In the genomic region with DNA sequence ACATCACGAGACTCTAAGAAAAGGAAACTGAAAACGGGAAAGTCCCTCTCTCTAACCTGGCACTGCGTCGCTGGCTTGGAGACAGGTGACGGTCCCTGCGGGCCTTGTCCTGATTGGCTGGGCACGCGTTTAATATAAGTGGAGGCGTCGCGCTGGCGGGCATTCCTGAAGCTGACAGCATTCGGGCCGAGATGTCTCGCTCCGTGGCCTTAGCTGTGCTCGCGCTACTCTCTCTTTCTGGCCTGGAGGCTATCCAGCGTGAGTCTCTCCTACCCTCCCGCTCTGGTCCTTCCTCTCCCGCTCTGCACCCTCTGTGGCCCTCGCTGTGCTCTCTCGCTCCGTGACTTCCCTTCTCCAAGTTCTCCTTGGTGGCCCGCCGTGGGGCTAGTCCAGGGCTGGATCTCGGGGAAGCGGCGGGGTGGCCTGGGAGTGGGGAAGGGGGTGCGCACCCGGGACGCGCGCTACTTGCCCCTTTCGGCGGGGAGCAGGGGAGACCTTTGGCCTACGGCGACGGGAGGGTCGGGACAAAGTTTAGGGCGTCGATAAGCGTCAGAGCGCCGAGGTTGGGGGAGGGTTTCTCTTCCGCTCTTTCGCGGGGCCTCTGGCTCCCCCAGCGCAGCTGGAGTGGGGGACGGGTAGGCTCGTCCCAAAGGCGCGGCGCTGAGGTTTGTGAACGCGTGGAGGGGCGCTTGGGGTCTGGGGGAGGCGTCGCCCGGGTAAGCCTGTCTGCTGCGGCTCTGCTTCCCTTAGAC, we compare ENCODE assay signal across 1 cellular context.
TF ChIP-seq lines count a peak whose summit lies in the region.

Gene B2M, plus strand, starts transcription at position 162 of the 752 bp plus-strand sequence. Its CDS starts 30 bp downstream, at position 192.

TF ChIP-seq in K562, 482 proteins besides CTCF, POLR2A, EP300 and RAD21 (continued from another document and continues in another):
- TF ChIP-seq CUX1 (CRISPR knock-in tag; IDR thresholded peaks at IDR 0.05) (no peak), SP2 (IDR thresholded peaks at IDR 0.05; ENCODE audit: extremely low read depth, low read depth, low read length, poor library complexity, severe bottlenecking) (no peak), RBBP5 (IDR thresholded peaks at IDR 0.05; ENCODE audit: borderline replicate concordance, insufficient read depth, low read length, poor library complexity, severe bottlenecking) (peak; percentile 60), RBM39 (optimal IDR thresholded peaks at IDR 0.05; ENCODE audit: low read depth, low read length) (no peak), SMAD1 (IDR thresholded peaks at IDR 0.05; ENCODE audit: low read depth, low read length, partially characterized antibody) (peak; percentile 90), CBX2 (IDR thresholded peaks at IDR 0.05; ENCODE audit: insufficient read depth, low read length, poor library complexity, severe bottlenecking) (no peak), POLR2AphosphoS2 (IDR thresholded peaks at IDR 0.05; ENCODE audit: low read length) (peak; percentile 93), BCL6 (CRISPR knock-in tag; IDR thresholded peaks at IDR 0.05) (no peak), STAG1 (CRISPR knock-in tag; IDR thresholded peaks at IDR 0.05; ENCODE audit: borderline replicate concordance) (no peak), FOXJ2 (tag; IDR thresholded peaks at IDR 0.05) (no peak), ZMIZ1 (IDR thresholded peaks at IDR 0.05; ENCODE audit: low read depth in 2 of 2, low read length in 2 of 2) (peak in 1 of 2 experiments; percentile 86; a peak in 2 of 4 replicates), HOXB6 (CRISPR knock-in tag; IDR thresholded peaks at IDR 0.05; ENCODE audit: borderline replicate concordance) (no peak), TAL1 (IDR thresholded peaks at IDR 0.05) (no peak), ZNF717 (CRISPR knock-in tag; IDR thresholded peaks at IDR 0.05) (no peak), ZNF764 (CRISPR knock-in tag; IDR thresholded peaks at IDR 0.05; ENCODE audit: low read depth) (no peak), CHD2 (IDR thresholded peaks at IDR 0.05; ENCODE audit: low read depth, low read length) (peak; percentile 90), IRF2 (CRISPR knock-in tag; IDR thresholded peaks at IDR 0.05) (peak; percentile 86; the same call in 1 of the 2 replicates), MYNN (IDR thresholded peaks at IDR 0.05) (no peak), MYNN (CRISPR knock-in tag; IDR thresholded peaks at IDR 0.05) (no peak), MAFF (IDR thresholded peaks at IDR 0.05; ENCODE audit: low read length) (no peak), ZHX1 (conservative IDR thresholded peaks at IDR 0.05; ENCODE audit: low read length) (no peak), CREB5 (CRISPR knock-in tag; IDR thresholded peaks at IDR 0.05) (no peak), MYC (IDR thresholded peaks at IDR 0.05; ENCODE audit: low read depth, low read length) (peak; percentile 33), MYC (CRISPR knock-in tag; IDR thresholded peaks at IDR 0.05; ENCODE audit: borderline replicate concordance, low read depth) (no peak), ZNF57 (CRISPR knock-in tag; IDR thresholded peaks at IDR 0.05) (no peak), ZNF512 (tag; IDR thresholded peaks at IDR 0.05) (no peak), HNRNPUL1 (IDR thresholded peaks at IDR 0.05; ENCODE audit: low read length) (no peak), MEF2A (IDR thresholded peaks at IDR 0.05; ENCODE audit: control insufficient read depth, low read depth, low read length) (no peak), PURB (CRISPR knock-in tag; IDR thresholded peaks at IDR 0.05; ENCODE audit: low read depth) (no peak), TGIF2 (CRISPR knock-in tag; IDR thresholded peaks at IDR 0.05) (peak; percentile 88)
- TF ChIP-seq, protein P1, sequence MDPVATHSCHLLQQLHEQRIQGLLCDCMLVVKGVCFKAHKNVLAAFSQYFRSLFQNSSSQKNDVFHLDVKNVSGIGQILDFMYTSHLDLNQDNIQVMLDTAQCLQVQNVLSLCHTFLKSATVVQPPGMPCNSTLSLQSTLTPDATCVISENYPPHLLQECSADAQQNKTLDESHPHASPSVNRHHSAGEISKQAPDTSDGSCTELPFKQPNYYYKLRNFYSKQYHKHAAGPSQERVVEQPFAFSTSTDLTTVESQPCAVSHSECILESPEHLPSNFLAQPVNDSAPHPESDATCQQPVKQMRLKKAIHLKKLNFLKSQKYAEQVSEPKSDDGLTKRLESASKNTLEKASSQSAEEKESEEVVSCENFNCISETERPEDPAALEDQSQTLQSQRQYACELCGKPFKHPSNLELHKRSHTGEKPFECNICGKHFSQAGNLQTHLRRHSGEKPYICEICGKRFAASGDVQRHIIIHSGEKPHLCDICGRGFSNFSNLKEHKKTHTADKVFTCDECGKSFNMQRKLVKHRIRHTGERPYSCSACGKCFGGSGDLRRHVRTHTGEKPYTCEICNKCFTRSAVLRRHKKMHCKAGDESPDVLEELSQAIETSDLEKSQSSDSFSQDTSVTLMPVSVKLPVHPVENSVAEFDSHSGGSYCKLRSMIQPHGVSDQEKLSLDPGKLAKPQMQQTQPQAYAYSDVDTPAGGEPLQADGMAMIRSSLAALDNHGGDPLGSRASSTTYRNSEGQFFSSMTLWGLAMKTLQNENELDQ (CRISPR knock-in tag; IDR thresholded peaks at IDR 0.05; ENCODE audit: borderline replicate concordance) = no peak
- TF ChIP-seq, protein P2, sequence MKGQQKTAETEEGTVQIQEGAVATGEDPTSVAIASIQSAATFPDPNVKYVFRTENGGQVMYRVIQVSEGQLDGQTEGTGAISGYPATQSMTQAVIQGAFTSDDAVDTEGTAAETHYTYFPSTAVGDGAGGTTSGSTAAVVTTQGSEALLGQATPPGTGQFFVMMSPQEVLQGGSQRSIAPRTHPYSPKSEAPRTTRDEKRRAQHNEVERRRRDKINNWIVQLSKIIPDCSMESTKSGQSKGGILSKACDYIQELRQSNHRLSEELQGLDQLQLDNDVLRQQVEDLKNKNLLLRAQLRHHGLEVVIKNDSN (CRISPR knock-in tag; IDR thresholded peaks at IDR 0.05) = peak; percentile 38; the same call in 1 of the 2 replicates
- TF ChIP-seq, protein P3, sequence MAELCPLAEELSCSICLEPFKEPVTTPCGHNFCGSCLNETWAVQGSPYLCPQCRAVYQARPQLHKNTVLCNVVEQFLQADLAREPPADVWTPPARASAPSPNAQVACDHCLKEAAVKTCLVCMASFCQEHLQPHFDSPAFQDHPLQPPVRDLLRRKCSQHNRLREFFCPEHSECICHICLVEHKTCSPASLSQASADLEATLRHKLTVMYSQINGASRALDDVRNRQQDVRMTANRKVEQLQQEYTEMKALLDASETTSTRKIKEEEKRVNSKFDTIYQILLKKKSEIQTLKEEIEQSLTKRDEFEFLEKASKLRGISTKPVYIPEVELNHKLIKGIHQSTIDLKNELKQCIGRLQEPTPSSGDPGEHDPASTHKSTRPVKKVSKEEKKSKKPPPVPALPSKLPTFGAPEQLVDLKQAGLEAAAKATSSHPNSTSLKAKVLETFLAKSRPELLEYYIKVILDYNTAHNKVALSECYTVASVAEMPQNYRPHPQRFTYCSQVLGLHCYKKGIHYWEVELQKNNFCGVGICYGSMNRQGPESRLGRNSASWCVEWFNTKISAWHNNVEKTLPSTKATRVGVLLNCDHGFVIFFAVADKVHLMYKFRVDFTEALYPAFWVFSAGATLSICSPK (IDR thresholded peaks at IDR 0.05; ENCODE audit: borderline replicate concordance) = no peak
